In genomic region chr1:93016171-93016570, GRCh38 we compare ENCODE assay signal across 20 cellular contexts. TPM values are rescaled to one million over a fixed set of nuclear protein-coding genes. Genes with fewer than 3 reads are reported as not detected.
DNase-seq lines count a peak whose midpoint lies in the region; ATAC-seq, FAIRE-seq and TF ChIP-seq lines count a peak whose summit lies in the region.
"Had no signal": no experiment of that assay in that cellular context is flagged by ENCODE, and none has a peak within 500 bp of the region (broad histone marks: within the 10 kb centered on the region; RNA-seq: fewer than 3 reads in every experiment).

No MANE protein-coding gene starts in this region.

- peaks cover 16% of the 10 kb centered on the region for H3K4me1 ChIP-seq in RWPE2 (ENCODE audit: insufficient read depth, poor library complexity, severe bottlenecking)
- peaks cover 37 to 41% of the 10 kb centered on the region in 2 donors for H3K4me1 ChIP-seq in gastrocnemius medialis
- no peaks in the 10 kb centered on the region for H3K4me1 ChIP-seq in CD8-positive, alpha-beta T cell (ENCODE audit: insufficient read depth, low read length)
- H3K4me1 ChIP-seq: colonic mucosa had no signal

- peaks cover 9% of the 10 kb centered on the region for H3K27me3 Mint-ChIP-seq in CD8-positive, alpha-beta T cell (ENCODE audit: low read depth)

- peak; percentile 51 for FAIRE-seq in GM12891 (lab: Jason Lieb, UNC)
- FAIRE-seq: HTR-8/SVneo had no signal

- TF ChIP-seq CTCF in RWPE2 (IDR thresholded peaks at IDR 0.05; ENCODE audit: poor library complexity, severe bottlenecking) (no peak), fibroblast of villous mesenchyme (IDR thresholded peaks at IDR 0.05; ENCODE audit: insufficient read depth, low read depth, low read length) (no peak), gastrocnemius medialis (IDR thresholded peaks at IDR 0.05 in 4 of 5, conservative IDR thresholded peaks at IDR 0.05 in 1 of 5) (no peak)
- TF ChIP-seq CTCF in CD8-positive, alpha-beta T cell (IDR thresholded peaks at IDR 0.05): no peak

- H3K36me3 ChIP-seq in RWPE2 (ENCODE audit: low read depth) (no peaks in the 10 kb centered on the region), gastrocnemius medialis (no peaks in the 10 kb centered on the region)
- H3K36me3 ChIP-seq in CD8-positive, alpha-beta T cell (ENCODE audit: insufficient read depth, low read length): no peaks in the 10 kb centered on the region
- H3K36me3 ChIP-seq: colonic mucosa, right atrium auricular region, thoracic aorta had no signal

- ATAC-seq in RWPE2 (ENCODE audit: low read depth): peak; percentile 60
- peak; percentile 81 to 90 for ATAC-seq in gastrocnemius medialis
- no peak for ATAC-seq in CD8-positive, alpha-beta T cell
- ATAC-seq: activated CD8-positive, alpha-beta T cell treated with anti-CD3 and anti-CD28 coated beads for 36 hours; left colon had no signal

- no peak overlapping the region for H3K4me3 ChIP-seq in RWPE2 (ENCODE audit: severe bottlenecking)
- H3K4me3 ChIP-seq in fibroblast of villous mesenchyme (ENCODE audit: low read depth, low read length): no peak overlapping the region
- H3K4me3 ChIP-seq in gastrocnemius medialis: peak overlapping the region in 2 of 4 donors; percentile 1 to 6
- no peak overlapping the region for H3K4me3 ChIP-seq in CD8-positive, alpha-beta T cell (ENCODE audit: low read depth, low read length)
- H3K4me3 ChIP-seq: colonic mucosa, right atrium auricular region, thoracic aorta had no signal

- intact Hi-C loops in gastrocnemius medialis (cut with DNase I; ENCODE audit: low total_unique reads): loop anchor here (5.0 kb wide), 1 partner anchor 166 kb away; the partner anchor contains the start of genes CCDC18 and TMED5
- intact Hi-C loops in CD8-positive, alpha-beta T cell (cut with DNase I, micrococcal nuclease): no loop called here

- no peaks in the 10 kb centered on the region for H3K4me1 Mint-ChIP-seq in CD8-positive, alpha-beta T cell (ENCODE audit: low read depth)
- H3K4me1 Mint-ChIP-seq: naive B cell had no signal

- H3K27me3 ChIP-seq in RWPE2 (ENCODE audit: insufficient read depth, poor library complexity, severe bottlenecking) (peaks cover 4% of the 10 kb centered on the region), gastrocnemius medialis (no peaks in the 10 kb centered on the region)
- no peaks in the 10 kb centered on the region for H3K27me3 ChIP-seq in CD8-positive, alpha-beta T cell (ENCODE audit: insufficient read depth, low read length)
- H3K27me3 ChIP-seq: colonic mucosa, right atrium auricular region had no signal

- H3K9me3 Mint-ChIP-seq in CD8-positive, alpha-beta T cell: no peaks in the 10 kb centered on the region
- H3K9me3 Mint-ChIP-seq: activated CD8-positive, alpha-beta T cell treated with anti-CD3 and anti-CD28 coated beads for 36 hours; naive B cell had no signal

- in situ Hi-C loops in gastrocnemius medialis (cut with MboI; ENCODE audit: low sequenced_read_pairs in 4 of 4): no loop called here

- no peak overlapping the region for H3K4me3 Mint-ChIP-seq in CD8-positive, alpha-beta T cell
- H3K4me3 Mint-ChIP-seq: activated CD8-positive, alpha-beta T cell treated with anti-CD3 and anti-CD28 coated beads for 36 hours; naive B cell had no signal

- no peak overlapping the region for H3K27ac Mint-ChIP-seq in CD8-positive, alpha-beta T cell
- H3K27ac Mint-ChIP-seq: activated CD8-positive, alpha-beta T cell treated with anti-CD3 and anti-CD28 coated beads for 36 hours had no signal

- H3K27ac ChIP-seq in RWPE2 (ENCODE audit: poor library complexity, severe bottlenecking) (peak overlapping the region; percentile 8), gastrocnemius medialis (peak overlapping the region; percentile 55 to 69 (median 60))
- H3K27ac ChIP-seq in CD8-positive, alpha-beta T cell (ENCODE audit: low read depth, low read length): no peak overlapping the region
- H3K27ac ChIP-seq: C4-2B, colonic mucosa, right atrium auricular region, thoracic aorta had no signal

- CTCF ChIA-PET in CD8-positive, alpha-beta T cell (lab: Charles Lee): interaction anchor here (1.0 to 2.2 kb wide), 6 partner anchors 22 to 157 kb away, joined by 3 to 9 read pairs (median 4); no protein-coding TSS in a partner anchor

- H3K9me3 ChIP-seq in RWPE2 (ENCODE audit: severe bottlenecking): no peaks in the 10 kb centered on the region
- H3K9me3 ChIP-seq in gastrocnemius medialis: no peaks in the 10 kb centered on the region
- no peaks in the 10 kb centered on the region for H3K9me3 ChIP-seq in CD8-positive, alpha-beta T cell (ENCODE audit: low read length)
- H3K9me3 ChIP-seq: colonic mucosa, right atrium auricular region, thoracic aorta had no signal

- TF ChIP-seq POLR2A in GM12891 (IDR thresholded peaks at IDR 0.05; ENCODE audit: low read depth, low read length): no peak
- TF ChIP-seq POLR2A in gastrocnemius medialis (IDR thresholded peaks at IDR 0.05): no peak

- POLR2A ChIA-PET in CD8-positive, alpha-beta T cell (lab: Charles Lee): no interaction called here

- no peaks in the 10 kb centered on the region for H3K36me3 Mint-ChIP-seq in CD8-positive, alpha-beta T cell
- H3K36me3 Mint-ChIP-seq: naive B cell had no signal

- no peak for DNase-seq in GM12891 (ENCODE audit: insufficient read length, low spot score)
- DNase-seq in RWPE2 (ENCODE audit: low spot score): no peak
- peak; percentile 55 for DNase-seq in fibroblast of villous mesenchyme (ENCODE audit: low read depth)
- peak; percentile 10 to 22 for DNase-seq in gastrocnemius medialis
- no peak for DNase-seq in SIG-M5 (lab: John Stamatoyannopoulos, UW)
- DNase-seq in AML-193 (lab: John Stamatoyannopoulos, UW): no peak
- no peak for DNase-seq in CD8-positive, alpha-beta T cell
- DNase-seq in NOMO-1 treated with dmso at 0.1 percent for 144 hours (lab: John Stamatoyannopoulos, UW; ENCODE audit: unreplicated experiment): no peak
- DNase-seq: activated CD8-positive, alpha-beta T cell treated with anti-CD3 and anti-CD28 coated beads for 36 hours; amygdala; colonic mucosa; left colon; MV-4-11; naive B cell; NCI-H82; stimulated activated CD4-positive, alpha-beta T cell treated with anti-CD3 and anti-CD28 coated beads, Interleukin-4, amount 100 ng/mL, for 24 hours had no signal

TF ChIP-seq in GM12891, 5 proteins besides CTCF, POLR2A, EP300 and RAD21:
- TF ChIP-seq POU2F2 (IDR thresholded peaks at IDR 0.05; ENCODE audit: low read depth, low read length) (no peak), SPI1 (IDR thresholded peaks at IDR 0.05; ENCODE audit: low read depth, low read length) (no peak), TAF1 (IDR thresholded peaks at IDR 0.05; ENCODE audit: low read depth, low read length) (no peak), POLR2AphosphoS5 (IDR thresholded peaks at IDR 0.05; ENCODE audit: low read depth, low read length) (no peak), PAX5 (IDR thresholded peaks at IDR 0.05; ENCODE audit: insufficient read depth, low read length, severe bottlenecking) (no peak)
TF ChIP-seq in GM12891: peak in this region for 0.

RNA-seq across cellular contexts. Expression of gene DIPK1A, which starts 54.9 kb away (rescaled TPM):
- 1.7 TPM for polyA plus RNA-seq in GM12891 (2012; ENCODE audit: low read depth, missing spikeins)
- 19.0 and 39.3 TPM in 2 replicates for total RNA-seq in fibroblast of villous mesenchyme
- total RNA-seq in gastrocnemius medialis: 1 to 10 TPM; 3.3 to 9.2 (median 4.7) TPM
- 1 to 10 TPM; 3.6 to 3.7 TPM for total RNA-seq in CD8-positive, alpha-beta T cell

Comparison
In these comparisons a context has a peak if more than half of its experiments do, and no peak if none do; other contexts are left out.
1. DNase-seq: peak in fibroblast of villous mesenchyme (single experiment) and gastrocnemius medialis (2 of 2); none in GM12891 (single experiment), RWPE2 (single experiment), SIG-M5 (single experiment), AML-193 (0 of 2), CD8-positive, alpha-beta T cell (0 of 7) and NOMO-1 treated with dmso at 0.1 percent for 144 hours (single experiment).